Comparison of ENCODE assay signal across 8 cellular contexts in genomic region chr19:52734340-52734892, GRCh38. TPM values are rescaled to one million over a fixed set of nuclear protein-coding genes. Genes with fewer than 3 reads are reported as not detected.
DNase-seq lines count a peak whose midpoint lies in the region; ATAC-seq and TF ChIP-seq lines count a peak whose summit lies in the region.

No MANE protein-coding gene starts in this region.

- no peak for TF ChIP-seq CTCF in CD4-positive, alpha-beta T cell (IDR thresholded peaks at IDR 0.05)
- TF ChIP-seq CTCF in WI38 (IDR thresholded peaks at IDR 0.05; ENCODE audit: low read depth, low read length) (no peak), foreskin keratinocyte (conservative IDR thresholded peaks at IDR 0.05) (no peak), omental fat pad (IDR thresholded peaks at IDR 0.05) (no peak)

- no peaks in the 10 kb centered on the region for H3K9me3 Mint-ChIP-seq in CD4-positive, alpha-beta T cell

- no peaks in the 10 kb centered on the region for H3K4me1 ChIP-seq in foreskin keratinocyte

- H3K4me3 Mint-ChIP-seq in CD4-positive, alpha-beta T cell = peak overlapping the region; percentile 95

- no peak for DNase-seq in CD4-positive, alpha-beta T cell
- DNase-seq in foreskin keratinocyte = peak in 1 of 2 donors; percentile 5
- DNase-seq in omental fat pad (ENCODE audit: low spot score) = no peak
- no peak for DNase-seq in NCI-H446 treated with DMSO at 0.1 percent for 48 hours (lab: John Stamatoyannopoulos, UW)
- DNase-seq in NCI-H1048 (lab: John Stamatoyannopoulos, UW) = no peak

- H3K27me3 ChIP-seq in CD4-positive, alpha-beta T cell (ENCODE audit: control insufficient read depth, insufficient read depth, low read length) = no peaks in the 10 kb centered on the region
- H3K27me3 ChIP-seq in foreskin keratinocyte = no peaks in the 10 kb centered on the region

- peak overlapping the region; percentile 74 for H3K27ac ChIP-seq in CD4-positive, alpha-beta T cell (ENCODE audit: low read depth, low read length)
- H3K27ac ChIP-seq in foreskin keratinocyte = peak overlapping the region; percentile 66

- H3K36me3 Mint-ChIP-seq in CD4-positive, alpha-beta T cell (ENCODE audit: low read depth) = peaks cover 35% of the 10 kb centered on the region

- POLR2A ChIA-PET in CD4-positive, alpha-beta T cell (lab: Charles Lee) = no interaction called here

- CTCF ChIA-PET in CD4-positive, alpha-beta T cell (lab: Charles Lee) = no interaction called here

- intact Hi-C loops in CD4-positive, alpha-beta T cell (cut with DNase I, micrococcal nuclease) = loop anchor here in 1 of 2 experiments (2.0 to 10.0 kb wide), 3 partner anchors 44 to 208 kb away; partner anchors contain the start of genes ZNF808 and ZNF888

- no peaks in the 10 kb centered on the region for H3K27me3 Mint-ChIP-seq in CD4-positive, alpha-beta T cell

- peaks cover 34% of the 10 kb centered on the region for H3K4me1 Mint-ChIP-seq in CD4-positive, alpha-beta T cell (ENCODE audit: low read depth)

- peak overlapping the region; percentile 96 for H3K27ac Mint-ChIP-seq in CD4-positive, alpha-beta T cell

- ATAC-seq in CD4-positive, alpha-beta T cell (ENCODE audit: poor library complexity) = peak; percentile 22
- ATAC-seq in GM19025 (IDR thresholded peaks at IDR 0.05; ENCODE audit: low read depth, unreplicated experiment) (peak; percentile 35), HG03159 (IDR thresholded peaks at IDR 0.05; ENCODE audit: unreplicated experiment) (peak; percentile 30), foreskin keratinocyte (peak; percentile 43), omental fat pad (ENCODE audit: low FRiP score) (peak; percentile 19)

- peak overlapping the region; percentile 89 for H3K4me3 ChIP-seq in WI38 (ENCODE audit: low read depth, low read length)

- no peaks in the 10 kb centered on the region for H3K9me3 ChIP-seq in CD4-positive, alpha-beta T cell (ENCODE audit: control insufficient read depth, low read length)

RNA-seq across cellular contexts. Expression of gene ZNF611, which starts 0.4 kb away (rescaled TPM):
- 10 to 100 TPM; 14.6 to 15.5 TPM for total RNA-seq in CD4-positive, alpha-beta T cell
- 6.5 and 6.9 TPM in 2 replicates for total RNA-seq in foreskin keratinocyte
- polyA plus RNA-seq in foreskin keratinocyte = 0.85 and 1.2 TPM in 2 replicates
- 10 to 100 TPM; 10.1 to 15.4 (median 11.9) TPM for total RNA-seq in omental fat pad

RNA-seq across cellular contexts. Expression of gene ZNF600, which starts 52.2 kb away (rescaled TPM):
- total RNA-seq in CD4-positive, alpha-beta T cell = 10 to 100 TPM; 11.2 to 13.4 TPM
- total RNA-seq in foreskin keratinocyte (6.1 and 11.1 TPM in 2 replicates), omental fat pad (10 to 100 TPM in 2 of 4 donors, 1 to 10 TPM in 2; 4.4 to 13.1 (median 9.3) TPM)
- polyA plus RNA-seq in foreskin keratinocyte = 2.3 and 4.6 TPM in 2 replicates
